In the genomic region with DNA sequence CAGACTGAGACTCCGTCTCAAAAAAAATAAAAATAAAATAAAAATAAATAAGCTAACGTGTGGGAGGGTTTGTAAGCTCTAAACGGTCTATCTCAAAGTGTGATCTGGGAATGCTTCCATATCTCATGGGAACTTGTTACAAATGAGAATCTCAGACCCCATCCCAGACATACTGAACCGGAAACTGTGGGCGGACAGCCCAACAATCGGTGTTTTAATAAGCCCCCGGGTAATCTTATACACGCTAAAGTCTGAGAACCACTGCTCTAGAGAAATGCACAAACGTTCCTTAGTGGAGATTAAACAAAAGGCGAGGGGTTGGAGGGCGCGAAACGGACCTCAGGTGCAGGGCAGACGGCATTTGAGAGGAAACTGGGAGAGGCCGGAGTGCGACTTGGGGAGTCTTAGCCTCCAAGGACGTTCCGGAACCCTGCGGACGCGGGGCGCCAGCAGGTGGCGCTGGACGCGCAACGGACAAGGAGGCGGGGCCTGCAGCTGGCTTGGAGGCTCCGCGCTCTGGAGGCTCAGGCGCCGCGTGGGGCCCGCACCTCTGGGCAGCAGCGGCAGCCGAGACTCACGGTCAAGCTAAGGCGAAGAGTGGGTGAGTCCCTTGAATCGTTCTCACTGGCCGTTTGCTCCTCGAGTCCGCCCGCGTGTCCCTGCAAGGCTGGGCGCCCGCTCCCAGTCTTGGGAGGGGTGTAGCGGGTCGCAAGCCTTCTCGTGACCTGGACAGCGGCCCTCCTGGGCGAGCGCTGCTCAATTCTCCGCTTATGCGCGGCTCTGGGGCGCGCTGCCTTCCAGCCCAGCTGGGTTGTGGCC, we compare ENCODE assay signal across 1 cellular context.
A peak's percentile ranks its signal among the peaks of the same experiment; 100 is the strongest.
TF ChIP-seq lines count a peak whose summit lies in the region.
"Not testable (repeated sequence)": the region's sequence is repeated elsewhere in the genome, so short reads cannot be mapped to it uniquely, and the experiment has no call there.

A gene (plus strand): TSS at position 527 of the 819 bp plus-strand sequence. CDS start 5,320 bp downstream, outside the sequence.

TF ChIP-seq in HepG2, 621 proteins besides CTCF, POLR2A, EP300 and RAD21 (continued from another document and continues in another):
- TF ChIP-seq, protein P1, sequence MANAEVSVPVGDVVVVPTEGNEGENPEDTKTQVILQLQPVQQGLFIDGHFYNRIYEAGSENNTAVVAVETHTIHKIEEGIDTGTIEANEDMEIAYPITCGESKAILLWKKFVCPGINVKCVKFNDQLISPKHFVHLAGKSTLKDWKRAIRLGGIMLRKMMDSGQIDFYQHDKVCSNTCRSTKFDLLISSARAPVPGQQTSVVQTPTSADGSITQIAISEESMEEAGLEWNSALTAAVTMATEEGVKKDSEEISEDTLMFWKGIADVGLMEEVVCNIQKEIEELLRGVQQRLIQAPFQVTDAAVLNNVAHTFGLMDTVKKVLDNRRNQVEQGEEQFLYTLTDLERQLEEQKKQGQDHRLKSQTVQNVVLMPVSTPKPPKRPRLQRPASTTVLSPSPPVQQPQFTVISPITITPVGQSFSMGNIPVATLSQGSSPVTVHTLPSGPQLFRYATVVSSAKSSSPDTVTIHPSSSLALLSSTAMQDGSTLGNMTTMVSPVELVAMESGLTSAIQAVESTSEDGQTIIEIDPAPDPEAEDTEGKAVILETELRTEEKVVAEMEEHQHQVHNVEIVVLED (CRISPR knock-in tag; IDR thresholded peaks at IDR 0.05; ENCODE audit: borderline replicate concordance) = peak; percentile 53; the same call in 1 of the 2 replicates
- TF ChIP-seq, protein P2, sequence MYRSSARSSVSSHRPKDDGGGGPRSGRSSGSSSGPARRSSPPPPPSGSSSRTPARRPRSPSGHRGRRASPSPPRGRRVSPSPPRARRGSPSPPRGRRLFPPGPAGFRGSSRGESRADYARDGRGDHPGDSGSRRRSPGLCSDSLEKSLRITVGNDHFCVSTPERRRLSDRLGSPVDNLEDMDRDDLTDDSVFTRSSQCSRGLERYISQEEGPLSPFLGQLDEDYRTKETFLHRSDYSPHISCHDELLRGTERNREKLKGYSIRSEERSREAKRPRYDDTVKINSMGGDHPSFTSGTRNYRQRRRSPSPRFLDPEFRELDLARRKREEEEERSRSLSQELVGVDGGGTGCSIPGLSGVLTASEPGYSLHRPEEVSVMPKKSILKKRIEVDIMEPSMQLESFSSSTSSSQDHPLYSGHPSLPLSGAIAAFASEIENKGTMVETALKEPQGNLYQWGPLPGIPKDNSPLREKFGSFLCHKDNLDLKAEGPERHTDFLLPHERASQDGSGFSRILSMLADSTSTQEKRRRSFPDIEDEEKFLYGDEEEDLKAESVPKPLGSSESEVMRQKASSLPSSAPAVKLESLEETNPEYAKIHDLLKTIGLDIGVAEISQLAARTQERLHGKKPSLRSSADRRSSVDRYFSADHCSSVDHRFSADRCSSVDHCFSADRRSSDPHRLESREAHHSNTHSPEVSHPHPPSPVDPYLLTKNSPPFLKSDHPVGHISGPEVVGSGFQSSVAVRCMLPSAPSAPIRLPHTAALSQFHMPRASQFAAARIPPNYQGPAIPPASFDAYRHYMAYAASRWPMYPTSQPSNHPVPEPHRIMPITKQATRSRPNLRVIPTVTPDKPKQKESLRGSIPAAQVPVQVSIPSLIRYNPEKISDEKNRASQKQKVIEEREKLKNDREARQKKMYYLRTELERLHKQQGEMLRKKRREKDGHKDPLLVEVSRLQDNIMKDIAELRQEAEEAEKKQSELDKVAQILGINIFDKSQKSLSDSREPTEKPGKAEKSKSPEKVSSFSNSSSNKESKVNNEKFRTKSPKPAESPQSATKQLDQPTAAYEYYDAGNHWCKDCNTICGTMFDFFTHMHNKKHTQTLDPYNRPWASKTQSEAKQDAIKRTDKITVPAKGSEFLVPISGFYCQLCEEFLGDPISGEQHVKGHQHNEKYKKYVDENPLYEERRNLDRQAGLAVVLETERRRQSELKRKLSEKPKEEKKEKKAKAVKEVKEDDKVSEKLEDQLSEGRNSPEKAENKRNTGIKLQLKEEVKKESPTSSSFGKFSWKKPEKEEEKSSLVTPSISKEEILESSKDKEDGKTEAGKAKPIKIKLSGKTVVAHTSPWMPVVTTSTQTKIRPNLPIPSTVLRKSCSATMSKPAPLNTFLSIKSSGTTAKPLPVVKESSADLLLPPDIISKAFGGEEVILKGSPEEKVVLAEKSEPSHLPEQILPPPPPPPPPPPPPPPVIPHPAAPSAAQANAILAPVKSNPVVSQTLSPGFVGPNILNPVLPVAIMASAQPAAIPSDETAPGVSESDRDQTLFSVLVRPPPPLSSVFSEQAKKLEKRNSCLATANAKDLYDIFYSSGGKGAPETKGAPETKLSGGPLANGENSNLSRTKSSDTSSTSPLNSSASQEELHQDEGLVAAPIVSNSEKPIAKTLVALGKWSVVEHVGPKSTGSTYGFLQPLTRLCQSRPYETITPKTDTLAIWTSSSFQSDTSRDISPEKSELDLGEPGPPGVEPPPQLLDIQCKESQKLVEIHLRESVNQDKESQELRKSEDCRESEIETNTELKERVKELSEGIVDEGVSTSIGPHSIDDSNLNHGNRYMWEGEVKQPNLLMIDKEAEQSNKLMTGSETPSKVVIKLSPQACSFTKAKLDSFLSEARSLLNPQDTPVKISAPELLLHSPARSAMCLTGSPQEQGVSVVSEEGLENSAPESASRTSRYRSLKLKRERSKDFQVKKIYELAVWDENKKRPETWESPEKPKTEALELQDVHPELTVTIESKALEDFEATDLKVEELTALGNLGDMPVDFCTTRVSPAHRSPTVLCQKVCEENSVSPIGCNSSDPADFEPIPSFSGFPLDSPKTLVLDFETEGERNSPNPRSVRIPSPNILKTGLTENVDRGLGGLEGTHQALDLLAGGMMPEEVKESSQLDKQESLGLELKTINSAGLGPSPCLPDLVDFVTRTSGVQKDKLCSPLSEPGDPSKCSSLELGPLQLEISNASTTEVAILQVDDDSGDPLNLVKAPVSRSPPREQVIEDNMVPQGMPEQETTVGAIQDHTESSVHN (CRISPR knock-in tag; IDR thresholded peaks at IDR 0.05) = 0 out of 2 replicates have a peak, but pooled peaks have one; percentile 21
- TF ChIP-seq, protein P3, sequence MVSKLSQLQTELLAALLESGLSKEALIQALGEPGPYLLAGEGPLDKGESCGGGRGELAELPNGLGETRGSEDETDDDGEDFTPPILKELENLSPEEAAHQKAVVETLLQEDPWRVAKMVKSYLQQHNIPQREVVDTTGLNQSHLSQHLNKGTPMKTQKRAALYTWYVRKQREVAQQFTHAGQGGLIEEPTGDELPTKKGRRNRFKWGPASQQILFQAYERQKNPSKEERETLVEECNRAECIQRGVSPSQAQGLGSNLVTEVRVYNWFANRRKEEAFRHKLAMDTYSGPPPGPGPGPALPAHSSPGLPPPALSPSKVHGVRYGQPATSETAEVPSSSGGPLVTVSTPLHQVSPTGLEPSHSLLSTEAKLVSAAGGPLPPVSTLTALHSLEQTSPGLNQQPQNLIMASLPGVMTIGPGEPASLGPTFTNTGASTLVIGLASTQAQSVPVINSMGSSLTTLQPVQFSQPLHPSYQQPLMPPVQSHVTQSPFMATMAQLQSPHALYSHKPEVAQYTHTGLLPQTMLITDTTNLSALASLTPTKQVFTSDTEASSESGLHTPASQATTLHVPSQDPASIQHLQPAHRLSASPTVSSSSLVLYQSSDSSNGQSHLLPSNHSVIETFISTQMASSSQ (IDR thresholded peaks at IDR 0.05; ENCODE audit: low read depth) = not testable (repeated sequence)
- TF ChIP-seq, protein P3 (CRISPR knock-in tag; IDR thresholded peaks at IDR 0.05; ENCODE audit: borderline replicate concordance) = peak; percentile 54; the same call in 1 of the 2 replicates
- TF ChIP-seq NAIF1 (CRISPR knock-in tag; IDR thresholded peaks at IDR 0.05; ENCODE audit: borderline replicate concordance) (peak; percentile 50; the same call in 1 of the 2 replicates), ZNF543 (CRISPR knock-in tag; IDR thresholded peaks at IDR 0.05) (peak; percentile 84; the same call in 1 of the 2 replicates), ELF3 (CRISPR knock-in tag; IDR thresholded peaks at IDR 0.05) (peak; percentile 71), ZNF331 (CRISPR knock-in tag; IDR thresholded peaks at IDR 0.05) (peak; percentile 85), ZNF33B (CRISPR knock-in tag; IDR thresholded peaks at IDR 0.05) (0 out of 2 replicates have a peak, but pooled peaks have one; percentile 51), STAG1 (CRISPR knock-in tag; IDR thresholded peaks at IDR 0.05) (peak; percentile 81), REPIN1 (CRISPR knock-in tag; IDR thresholded peaks at IDR 0.05; ENCODE audit: borderline replicate concordance, low read depth) (peak; percentile 87), ZNF24 (IDR thresholded peaks at IDR 0.05) (peak; percentile 54; the same call in 1 of the 2 replicates), TP53 (CRISPR knock-in tag; conservative IDR thresholded peaks at IDR 0.05) (0 out of 2 replicates have a peak, but pooled peaks have one; percentile 75), RFXAP (CRISPR knock-in tag; IDR thresholded peaks at IDR 0.05; ENCODE audit: borderline replicate concordance) (peak; percentile 89), SP140L (CRISPR knock-in tag; IDR thresholded peaks at IDR 0.05; ENCODE audit: borderline replicate concordance) (peak; percentile 78; the same call in 1 of the 2 replicates)
- TF ChIP-seq, protein P4, sequence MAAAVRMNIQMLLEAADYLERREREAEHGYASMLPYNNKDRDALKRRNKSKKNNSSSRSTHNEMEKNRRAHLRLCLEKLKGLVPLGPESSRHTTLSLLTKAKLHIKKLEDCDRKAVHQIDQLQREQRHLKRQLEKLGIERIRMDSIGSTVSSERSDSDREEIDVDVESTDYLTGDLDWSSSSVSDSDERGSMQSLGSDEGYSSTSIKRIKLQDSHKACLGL (CRISPR knock-in tag; IDR thresholded peaks at IDR 0.05) = peak; percentile 93
- TF ChIP-seq, protein P5, sequence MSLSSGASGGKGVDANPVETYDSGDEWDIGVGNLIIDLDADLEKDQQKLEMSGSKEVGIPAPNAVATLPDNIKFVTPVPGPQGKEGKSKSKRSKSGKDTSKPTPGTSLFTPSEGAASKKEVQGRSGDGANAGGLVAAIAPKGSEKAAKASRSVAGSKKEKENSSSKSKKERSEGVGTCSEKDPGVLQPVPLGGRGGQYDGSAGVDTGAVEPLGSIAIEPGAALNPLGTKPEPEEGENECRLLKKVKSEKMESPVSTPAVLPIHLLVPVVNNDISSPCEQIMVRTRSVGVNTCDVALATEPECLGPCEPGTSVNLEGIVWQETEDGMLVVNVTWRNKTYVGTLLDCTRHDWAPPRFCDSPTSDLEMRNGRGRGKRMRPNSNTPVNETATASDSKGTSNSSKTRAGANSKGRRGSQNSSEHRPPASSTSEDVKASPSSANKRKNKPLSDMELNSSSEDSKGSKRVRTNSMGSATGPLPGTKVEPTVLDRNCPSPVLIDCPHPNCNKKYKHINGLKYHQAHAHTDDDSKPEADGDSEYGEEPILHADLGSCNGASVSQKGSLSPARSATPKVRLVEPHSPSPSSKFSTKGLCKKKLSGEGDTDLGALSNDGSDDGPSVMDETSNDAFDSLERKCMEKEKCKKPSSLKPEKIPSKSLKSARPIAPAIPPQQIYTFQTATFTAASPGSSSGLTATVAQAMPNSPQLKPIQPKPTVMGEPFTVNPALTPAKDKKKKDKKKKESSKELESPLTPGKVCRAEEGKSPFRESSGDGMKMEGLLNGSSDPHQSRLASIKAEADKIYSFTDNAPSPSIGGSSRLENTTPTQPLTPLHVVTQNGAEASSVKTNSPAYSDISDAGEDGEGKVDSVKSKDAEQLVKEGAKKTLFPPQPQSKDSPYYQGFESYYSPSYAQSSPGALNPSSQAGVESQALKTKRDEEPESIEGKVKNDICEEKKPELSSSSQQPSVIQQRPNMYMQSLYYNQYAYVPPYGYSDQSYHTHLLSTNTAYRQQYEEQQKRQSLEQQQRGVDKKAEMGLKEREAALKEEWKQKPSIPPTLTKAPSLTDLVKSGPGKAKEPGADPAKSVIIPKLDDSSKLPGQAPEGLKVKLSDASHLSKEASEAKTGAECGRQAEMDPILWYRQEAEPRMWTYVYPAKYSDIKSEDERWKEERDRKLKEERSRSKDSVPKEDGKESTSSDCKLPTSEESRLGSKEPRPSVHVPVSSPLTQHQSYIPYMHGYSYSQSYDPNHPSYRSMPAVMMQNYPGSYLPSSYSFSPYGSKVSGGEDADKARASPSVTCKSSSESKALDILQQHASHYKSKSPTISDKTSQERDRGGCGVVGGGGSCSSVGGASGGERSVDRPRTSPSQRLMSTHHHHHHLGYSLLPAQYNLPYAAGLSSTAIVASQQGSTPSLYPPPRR (CRISPR knock-in tag; IDR thresholded peaks at IDR 0.05; ENCODE audit: borderline replicate concordance) = peak; percentile 51; the same call in 1 of the 2 replicates
- TF ChIP-seq, protein P6, sequence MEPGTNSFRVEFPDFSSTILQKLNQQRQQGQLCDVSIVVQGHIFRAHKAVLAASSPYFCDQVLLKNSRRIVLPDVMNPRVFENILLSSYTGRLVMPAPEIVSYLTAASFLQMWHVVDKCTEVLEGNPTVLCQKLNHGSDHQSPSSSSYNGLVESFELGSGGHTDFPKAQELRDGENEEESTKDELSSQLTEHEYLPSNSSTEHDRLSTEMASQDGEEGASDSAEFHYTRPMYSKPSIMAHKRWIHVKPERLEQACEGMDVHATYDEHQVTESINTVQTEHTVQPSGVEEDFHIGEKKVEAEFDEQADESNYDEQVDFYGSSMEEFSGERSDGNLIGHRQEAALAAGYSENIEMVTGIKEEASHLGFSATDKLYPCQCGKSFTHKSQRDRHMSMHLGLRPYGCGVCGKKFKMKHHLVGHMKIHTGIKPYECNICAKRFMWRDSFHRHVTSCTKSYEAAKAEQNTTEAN (CRISPR knock-in tag; conservative IDR thresholded peaks at IDR 0.05) = peak; percentile 83
- TF ChIP-seq, protein P7, sequence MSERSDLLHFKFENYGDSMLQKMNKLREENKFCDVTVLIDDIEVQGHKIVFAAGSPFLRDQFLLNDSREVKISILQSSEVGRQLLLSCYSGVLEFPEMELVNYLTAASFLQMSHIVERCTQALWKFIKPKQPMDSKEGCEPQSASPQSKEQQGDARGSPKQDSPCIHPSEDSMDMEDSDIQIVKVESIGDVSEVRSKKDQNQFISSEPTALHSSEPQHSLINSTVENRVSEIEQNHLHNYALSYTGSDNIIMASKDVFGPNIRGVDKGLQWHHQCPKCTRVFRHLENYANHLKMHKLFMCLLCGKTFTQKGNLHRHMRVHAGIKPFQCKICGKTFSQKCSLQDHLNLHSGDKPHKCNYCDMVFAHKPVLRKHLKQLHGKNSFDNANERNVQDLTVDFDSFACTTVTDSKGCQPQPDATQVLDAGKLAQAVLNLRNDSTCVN (CRISPR knock-in tag; IDR thresholded peaks at IDR 0.05; ENCODE audit: borderline replicate concordance) = peak; percentile 69
- TF ChIP-seq, protein P8, sequence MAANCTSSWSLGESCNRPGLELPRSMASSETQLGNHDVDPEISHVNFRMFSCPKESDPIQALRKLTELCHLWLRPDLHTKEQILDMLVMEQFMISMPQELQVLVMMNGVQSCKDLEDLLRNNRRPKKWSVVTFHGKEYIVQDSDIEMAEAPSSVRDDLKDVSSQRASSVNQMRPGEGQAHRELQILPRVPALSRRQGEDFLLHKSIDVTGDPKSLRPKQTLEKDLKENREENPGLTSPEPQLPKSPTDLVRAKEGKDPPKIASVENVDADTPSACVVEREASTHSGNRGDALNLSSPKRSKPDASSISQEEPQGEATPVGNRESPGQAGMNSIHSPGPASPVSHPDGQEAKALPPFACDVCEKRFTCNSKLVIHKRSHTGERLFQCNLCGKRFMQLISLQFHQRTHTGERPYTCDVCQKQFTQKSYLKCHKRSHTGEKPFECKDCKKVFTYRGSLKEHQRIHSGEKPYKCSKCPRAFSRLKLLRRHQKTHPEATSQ (CRISPR knock-in tag; IDR thresholded peaks at IDR 0.05; ENCODE audit: borderline replicate concordance) = peak; percentile 88; the same call in 1 of the 2 replicates
